13 cellular contexts compared by ENCODE assay signal in the genomic region with DNA sequence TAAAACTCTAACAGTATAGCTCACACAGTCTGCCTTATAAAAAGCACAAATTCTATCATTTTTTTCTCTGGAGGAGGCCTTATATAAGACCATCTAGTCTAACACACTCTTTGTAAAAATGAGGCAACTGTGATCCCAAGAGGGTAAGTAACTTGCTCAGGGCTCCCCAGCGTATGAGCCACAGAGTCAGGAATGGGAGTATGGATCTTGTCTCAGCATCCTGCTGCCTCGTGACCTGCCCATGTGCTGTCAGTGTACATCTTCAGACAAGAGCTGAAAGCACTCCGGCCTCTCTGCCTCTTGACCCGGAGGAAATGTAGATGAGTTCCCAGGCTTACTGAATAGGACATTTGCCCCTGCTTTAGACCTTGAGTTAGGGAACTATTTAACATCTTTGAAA. TPM values are rescaled to one million over a fixed set of nuclear protein-coding genes. Genes with fewer than 3 reads are reported as not detected.
A peak's percentile ranks its signal among the peaks of the same experiment; 100 is the strongest.
DNase-seq lines count a peak whose midpoint lies in the region; ATAC-seq and TF ChIP-seq lines count a peak whose summit lies in the region.
"Had no signal": no experiment of that assay in that cellular context is flagged by ENCODE, and none has a peak within 500 bp of the region (broad histone marks: within the 10 kb centered on the region; RNA-seq: fewer than 3 reads in every experiment).

No MANE protein-coding gene starts in this region.

- peaks cover 12% of the 10 kb centered on the region for H3K4me1 Mint-ChIP-seq in glutamatergic neuron (ENCODE audit: low read depth, unreplicated experiment)
- no peaks in the 10 kb centered on the region for H3K4me1 Mint-ChIP-seq in activated T-cell treated with anti-CD3 and anti-CD28 coated beads, Interleukin-2, amount 50 U/mL, for 24 hours (ENCODE audit: low read depth)
- H3K4me1 Mint-ChIP-seq: activated T-helper 17 cell treated with anti-CD3 and anti-CD28 coated beads, Interleukin-2, amount 50 U/mL, for 72 hours had no signal

- peaks cover 5% of the 10 kb centered on the region for H3K36me3 Mint-ChIP-seq in glutamatergic neuron (ENCODE audit: unreplicated experiment)
- no peaks in the 10 kb centered on the region for H3K36me3 Mint-ChIP-seq in activated T-cell treated with anti-CD3 and anti-CD28 coated beads, Interleukin-2, amount 50 U/mL, for 24 hours (ENCODE audit: low read depth)

- no peaks in the 10 kb centered on the region for H3K9me3 Mint-ChIP-seq in glutamatergic neuron (ENCODE audit: unreplicated experiment)
- no peaks in the 10 kb centered on the region for H3K9me3 Mint-ChIP-seq in activated T-cell treated with anti-CD3 and anti-CD28 coated beads, Interleukin-2, amount 50 U/mL, for 24 hours

- no peak overlapping the region for H3K27ac Mint-ChIP-seq in glutamatergic neuron (ENCODE audit: unreplicated experiment)
- no peak overlapping the region for H3K27ac Mint-ChIP-seq in activated T-cell treated with anti-CD3 and anti-CD28 coated beads, Interleukin-2, amount 50 U/mL, for 24 hours
- H3K27ac Mint-ChIP-seq: activated T-helper 17 cell treated with anti-CD3 and anti-CD28 coated beads, Interleukin-2, amount 50 U/mL, for 72 hours had no signal

- no peak for TF ChIP-seq CTCF in brain microvascular endothelial cell (IDR thresholded peaks at IDR 0.05; ENCODE audit: low read depth, low read length, missing control alignments)
- no peak for TF ChIP-seq CTCF in glutamatergic neuron (IDR thresholded peaks at IDR 0.05; ENCODE audit: partially characterized antibody, unreplicated experiment)
- TF ChIP-seq CTCF in psoas muscle (IDR thresholded peaks at IDR 0.05) = no peak

- ATAC-seq in psoas muscle (no peak), GM21737 (IDR thresholded peaks at IDR 0.05; ENCODE audit: unreplicated experiment) (no peak)
- ATAC-seq: activated T-helper 17 cell treated with anti-CD3 and anti-CD28 coated beads, Interleukin-2, amount 50 U/mL, for 72 hours had no signal

- no peak overlapping the region for H3K4me3 ChIP-seq in brain microvascular endothelial cell (ENCODE audit: low read depth, low read length)
- no peak overlapping the region for H3K4me3 ChIP-seq in psoas muscle

- intact Hi-C loops in psoas muscle (cut with DNase I) = no loop called here

- no peaks in the 10 kb centered on the region for H3K36me3 ChIP-seq in brain microvascular endothelial cell (replicated peaks)
- H3K36me3 ChIP-seq in psoas muscle (ENCODE audit: insufficient read depth in 1 of 2, low read depth in 1 of 2) = no peaks in the 10 kb centered on the region

- 64 to 80% (median 71%) methylated on average over 4 of the region's 4 CpGs for WGBS in psoas muscle, 3 donors

- H3K27me3 Mint-ChIP-seq in glutamatergic neuron (ENCODE audit: unreplicated experiment) = no peaks in the 10 kb centered on the region
- H3K27me3 Mint-ChIP-seq in activated T-cell treated with anti-CD3 and anti-CD28 coated beads, Interleukin-2, amount 50 U/mL, for 24 hours = peaks cover 3% of the 10 kb centered on the region

- H3K9me3 ChIP-seq in psoas muscle = no peaks in the 10 kb centered on the region

- H3K27me3 ChIP-seq in brain microvascular endothelial cell (replicated peaks) = no peaks in the 10 kb centered on the region
- H3K27me3 ChIP-seq in psoas muscle (ENCODE audit: insufficient read depth in 3 of 3, low read length in 2 of 3) = no peaks in the 10 kb centered on the region

- H3K27ac ChIP-seq in brain microvascular endothelial cell = peak overlapping the region; percentile 72
- peak overlapping the region; percentile 66 for H3K27ac ChIP-seq in psoas muscle

- in situ Hi-C loops in brain microvascular endothelial cell (cut with HindIII; ENCODE audit: low pct_ligation_motif_present, low sequenced_read_pairs) = no loop called here

- peak; percentile 26 for DNase-seq in Ammon's horn (ENCODE audit: low spot score)
- peak; percentile 47 for DNase-seq in brain microvascular endothelial cell
- DNase-seq in glutamatergic neuron = peak; percentile 35
- DNase-seq in psoas muscle = no peak
- DNase-seq in activated T-cell treated with anti-CD3 and anti-CD28 coated beads, Interleukin-2, amount 50 U/mL, for 24 hours = no peak
- DNase-seq in AG20443 (ENCODE audit: low spot score) = no peak
- DNase-seq in COR-L47 (lab: John Stamatoyannopoulos, UW) = no peak
- DNase-seq: activated CD4-positive, alpha-beta T cell treated with anti-CD3 and anti-CD28 coated beads, Interleukin-2, amount 50 U/mL, for 48 hours; effector memory CD4-positive, alpha-beta T cell; Kasumi-1; NCI-H345 had no signal

- H3K4me1 ChIP-seq in psoas muscle = peaks cover 9% of the 10 kb centered on the region

- H3K4me3 Mint-ChIP-seq in glutamatergic neuron (ENCODE audit: unreplicated experiment) = no peak overlapping the region
- no peak overlapping the region for H3K4me3 Mint-ChIP-seq in activated T-cell treated with anti-CD3 and anti-CD28 coated beads, Interleukin-2, amount 50 U/mL, for 24 hours
- H3K4me3 Mint-ChIP-seq: activated T-helper 17 cell treated with anti-CD3 and anti-CD28 coated beads, Interleukin-2, amount 50 U/mL, for 72 hours had no signal

RNA-seq across cellular contexts. Expression of a gene that starts 28.4 kb away (rescaled TPM):
- total RNA-seq in glutamatergic neuron (ENCODE audit: unreplicated experiment) (49.5 TPM), psoas muscle (10 to 100 TPM; 63.9 to 92.6 (median 70.3) TPM)
- 10 to 100 TPM; 17.1 to 52.6 (median 21.0) TPM for polyA plus RNA-seq in psoas muscle

Comparison
In these comparisons a context has a peak if more than half of its experiments do, and no peak if none do; other contexts are left out.
1. DNase-seq: peak in Ammon's horn (single experiment), brain microvascular endothelial cell (single experiment) and glutamatergic neuron (single experiment); none in psoas muscle (0 of 2), activated T-cell treated with anti-CD3 and anti-CD28 coated beads, Interleukin-2, amount 50 U/mL, for 24 hours (single experiment), AG20443 (single experiment) and COR-L47 (single experiment).